8 cellular contexts compared by ENCODE assay signal in the genomic region with DNA sequence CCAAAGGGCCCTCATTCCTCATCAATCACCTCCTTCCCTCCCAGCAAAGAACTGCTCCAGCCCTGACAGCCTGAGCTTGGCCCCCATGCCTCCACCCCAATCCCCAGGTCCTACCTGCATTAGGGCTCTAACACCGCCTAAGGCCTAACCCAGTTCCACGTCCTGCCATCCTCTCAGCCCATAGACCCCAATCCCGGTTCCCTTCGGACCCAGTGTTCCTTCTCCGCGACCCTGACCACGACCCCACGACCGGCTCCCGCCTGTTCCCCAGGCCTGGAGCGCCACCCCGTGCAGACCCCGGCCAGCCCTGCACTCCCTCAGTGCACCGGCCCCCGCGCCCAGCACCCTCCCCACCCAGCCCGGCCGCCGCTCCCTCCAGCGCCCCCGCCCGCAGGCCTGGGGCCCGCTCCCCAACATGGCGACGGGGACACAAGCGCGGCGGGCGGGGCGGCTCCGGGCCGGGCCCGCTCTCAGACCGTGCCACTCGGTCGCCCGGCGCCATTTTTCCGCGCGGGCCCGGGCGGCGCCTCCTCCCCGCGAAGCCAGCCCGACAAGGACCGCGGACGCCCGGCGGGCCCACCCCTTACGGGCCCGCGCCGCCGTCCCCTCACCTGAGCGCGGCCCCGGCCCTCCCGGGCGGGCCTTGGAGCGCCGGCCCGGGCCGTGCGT. TPM values are rescaled to one million over a fixed set of nuclear protein-coding genes. Genes with fewer than 3 reads are reported as not detected.
DNase-seq lines count a peak whose midpoint lies in the region; ATAC-seq and TF ChIP-seq lines count a peak whose summit lies in the region.

No MANE protein-coding gene starts in this region.

- H3K4me1 ChIP-seq in lower lobe of right lung: peaks cover 40% of the 10 kb centered on the region

- POLR2A ChIA-PET in activated CD4-positive, alpha-beta memory T cell treated with anti-CD3 and anti-CD28 coated beads for 36 hours (lab: Charles Lee): interaction anchor here (0.9 to 1.2 kb wide), 3 partner anchors 49 to 522 kb away, joined by 3 read pairs; a partner anchor contains a TSS

- DNase-seq in NCI-H2081 (lab: John Stamatoyannopoulos, UW) (peak; percentile 50 to 64), NCI-H2081 treated with DMSO at 0.1 percent for 48 hours (lab: John Stamatoyannopoulos, UW) (no peak), NCI-H2227 treated with DMSO at 0.1 percent for 48 hours (lab: John Stamatoyannopoulos, UW) (peak; percentile 26), ecto neural progenitor cell (ENCODE audit: low spot score) (peak; percentile 80), lower lobe of right lung (peak; percentile 79)
- DNase-seq in activated CD4-positive, alpha-beta memory T cell treated with anti-CD3 and anti-CD28 coated beads for 36 hours: peak; percentile 77
- peak; percentile 14 to 57 (median 26) for DNase-seq in stimulated activated CD4-positive, alpha-beta T cell treated with anti-CD3 and anti-CD28 coated beads, TNF-alpha, amount 100 ng/mL, for 24 hours (ENCODE audit: low read depth in 3 of 3)

- H3K4me3 Mint-ChIP-seq in activated CD4-positive, alpha-beta memory T cell treated with anti-CD3 and anti-CD28 coated beads for 36 hours: peak overlapping the region; percentile 99

- ATAC-seq in HG02885 (IDR thresholded peaks at IDR 0.05; ENCODE audit: poor library complexity, unreplicated experiment): peak; percentile 77
- ATAC-seq in lower lobe of right lung: peak; percentile 91 to 92

- no peak for TF ChIP-seq CTCF in lower lobe of right lung (IDR thresholded peaks at IDR 0.05)

- no peaks in the 10 kb centered on the region for H3K9me3 Mint-ChIP-seq in activated CD4-positive, alpha-beta memory T cell treated with anti-CD3 and anti-CD28 coated beads for 36 hours

- peaks cover 37% of the 10 kb centered on the region for H3K4me1 Mint-ChIP-seq in activated CD4-positive, alpha-beta memory T cell treated with anti-CD3 and anti-CD28 coated beads for 36 hours (ENCODE audit: low read depth)

- peaks cover 9% of the 10 kb centered on the region for H3K36me3 Mint-ChIP-seq in activated CD4-positive, alpha-beta memory T cell treated with anti-CD3 and anti-CD28 coated beads for 36 hours

- H3K4me3 ChIP-seq in lower lobe of right lung: peak overlapping the region; percentile 85

- CTCF ChIA-PET in activated CD4-positive, alpha-beta memory T cell treated with anti-CD3 and anti-CD28 coated beads for 36 hours (lab: Charles Lee): interaction anchor here (0.6 to 1.8 kb wide), 8 partner anchors 49 to 512 kb away, joined by 3 to 7 read pairs (median 4); a partner anchor contains a TSS

- no peaks in the 10 kb centered on the region for H3K9me3 ChIP-seq in lower lobe of right lung

- peak overlapping the region; percentile 87 for H3K27ac ChIP-seq in lower lobe of right lung

- H3K36me3 ChIP-seq in lower lobe of right lung: no peaks in the 10 kb centered on the region

- no peaks in the 10 kb centered on the region for H3K27me3 ChIP-seq in lower lobe of right lung (ENCODE audit: low read depth)

- no peaks in the 10 kb centered on the region for H3K27me3 Mint-ChIP-seq in activated CD4-positive, alpha-beta memory T cell treated with anti-CD3 and anti-CD28 coated beads for 36 hours

- peak overlapping the region; percentile 94 for H3K27ac Mint-ChIP-seq in activated CD4-positive, alpha-beta memory T cell treated with anti-CD3 and anti-CD28 coated beads for 36 hours

- intact Hi-C loops in activated CD4-positive, alpha-beta memory T cell treated with anti-CD3 and anti-CD28 coated beads for 36 hours (cut with micrococcal nuclease): loop anchor here (1.0 to 10.0 kb wide), 5 partner anchors 52 to 522 kb away; a partner anchor contains a TSS
- intact Hi-C loops in lower lobe of right lung (cut with DNase I): no loop called here

RNA-seq across cellular contexts. Expression of a gene that starts 0.5 kb away (rescaled TPM):
- 10 to 100 TPM; 19.6 to 20.7 TPM for total RNA-seq in activated CD4-positive, alpha-beta memory T cell treated with anti-CD3 and anti-CD28 coated beads for 36 hours
- total RNA-seq in lower lobe of right lung: 27.1 TPM

RNA-seq across cellular contexts. Expression of a gene that starts 47.7 kb away (rescaled TPM):
- 10 to 100 TPM; 12.3 to 14.2 TPM for total RNA-seq in activated CD4-positive, alpha-beta memory T cell treated with anti-CD3 and anti-CD28 coated beads for 36 hours
- 24.0 TPM for total RNA-seq in lower lobe of right lung

RNA-seq across cellular contexts. Expression of a gene that starts 51.4 kb away (rescaled TPM):
- total RNA-seq in activated CD4-positive, alpha-beta memory T cell treated with anti-CD3 and anti-CD28 coated beads for 36 hours: 10 to 100 TPM; 45.6 to 47.7 TPM
- 131 TPM for total RNA-seq in lower lobe of right lung
